Comparison of ENCODE assay signal across 8 cellular contexts in genomic region chrX:71118032-71118984, GRCh38. TPM values are rescaled to one million over a fixed set of nuclear protein-coding genes. Genes with fewer than 3 reads are reported as not detected.
DNase-seq lines count a peak whose midpoint lies in the region; ATAC-seq and TF ChIP-seq lines count a peak whose summit lies in the region.

MED12 (plus strand) TSS chrX:71118596; CDS start chrX:71118755, 159 bp downstream.

- intact Hi-C loops in activated CD4-positive, alpha-beta T cell treated with anti-CD3 and anti-CD28 coated beads for 36 hours (cut with DNase I, micrococcal nuclease): loop anchor here (1.0 to 5.0 kb wide), 7 partner anchors 22 to 828 kb away; partner anchors contain the start of genes SNX12 (in 2 of the 2), KIF4A (in 1 of the 2) and TAF1 (in 1 of the 2)

- peaks cover 23% of the 10 kb centered on the region for H3K4me1 Mint-ChIP-seq in activated CD4-positive, alpha-beta T cell treated with anti-CD3 and anti-CD28 coated beads for 36 hours
- peaks cover 8% of the 10 kb centered on the region for H3K4me1 Mint-ChIP-seq in chondrocyte (ENCODE audit: low read depth)

- TF ChIP-seq CTCF in AG09319 (IDR thresholded peaks at IDR 0.05; ENCODE audit: low read depth, low read length): no peak
- TF ChIP-seq CTCF in chondrocyte (IDR thresholded peaks at IDR 0.05): no peak

- H3K27ac Mint-ChIP-seq in activated CD4-positive, alpha-beta T cell treated with anti-CD3 and anti-CD28 coated beads for 36 hours: peak within 1 kb of the TSS; percentile 87
- H3K27ac Mint-ChIP-seq in chondrocyte (ENCODE audit: unreplicated experiment): peak within 1 kb of the TSS; percentile 77

- CTCF ChIA-PET in activated CD4-positive, alpha-beta T cell treated with anti-CD3 and anti-CD28 coated beads for 36 hours (lab: Charles Lee): interaction anchor here (0.6 to 2.3 kb wide), 10 partner anchors 9 to 45 kb away, joined by 3 to 10 read pairs (median 4); no protein-coding TSS in a partner anchor

- H3K9me3 Mint-ChIP-seq in activated CD4-positive, alpha-beta T cell treated with anti-CD3 and anti-CD28 coated beads for 36 hours (ENCODE audit: low read depth): no peaks in the 10 kb centered on the region
- H3K9me3 Mint-ChIP-seq in chondrocyte (ENCODE audit: low read depth): peaks cover 5% of the 10 kb centered on the region

- no peaks in the 10 kb centered on the region for H3K27me3 Mint-ChIP-seq in activated CD4-positive, alpha-beta T cell treated with anti-CD3 and anti-CD28 coated beads for 36 hours
- no peaks in the 10 kb centered on the region for H3K27me3 Mint-ChIP-seq in chondrocyte (ENCODE audit: low read depth)

- ATAC-seq in GM18909 (IDR thresholded peaks at IDR 0.05; ENCODE audit: poor library complexity, unreplicated experiment) (peak; percentile 89), HG03196 (IDR thresholded peaks at IDR 0.05; ENCODE audit: unreplicated experiment) (peak; percentile 94)
- peak; percentile 98 for ATAC-seq in activated CD4-positive, alpha-beta T cell treated with anti-CD3 and anti-CD28 coated beads for 36 hours

- peaks cover 12% of the 10 kb centered on the region for H3K36me3 Mint-ChIP-seq in activated CD4-positive, alpha-beta T cell treated with anti-CD3 and anti-CD28 coated beads for 36 hours (ENCODE audit: low read depth)
- peaks cover 2% of the 10 kb centered on the region for H3K36me3 Mint-ChIP-seq in chondrocyte (ENCODE audit: low read depth)

- peak within 1 kb of the TSS; percentile 79 for H3K4me3 Mint-ChIP-seq in activated CD4-positive, alpha-beta T cell treated with anti-CD3 and anti-CD28 coated beads for 36 hours
- peak within 1 kb of the TSS; percentile 76 for H3K4me3 Mint-ChIP-seq in chondrocyte (ENCODE audit: unreplicated experiment)

- POLR2A ChIA-PET in activated CD4-positive, alpha-beta T cell treated with anti-CD3 and anti-CD28 coated beads for 36 hours (lab: Charles Lee): interaction anchor here (0.5 to 1.7 kb wide), 9 partner anchors 15 to 1063 kb away, joined by 3 to 6 read pairs (median 4); partner anchors contain the start of genes NONO and SNX12

- DNase-seq in AG09319 (ENCODE audit: extremely low read depth, low read depth) (peak; percentile 44), NCI-H510A (lab: John Stamatoyannopoulos, UW) (peak; percentile 65), chondrocyte (ENCODE audit: low spot score) (no peak), kidney glomerular epithelial cell (lab: John Stamatoyannopoulos, UW) (peak; percentile 16)
- DNase-seq in activated CD4-positive, alpha-beta T cell treated with anti-CD3 and anti-CD28 coated beads for 36 hours: peak; percentile 91
- DNase-seq in stimulated activated CD4-positive, alpha-beta T cell treated with anti-CD3 and anti-CD28 coated beads, Interleukin-15, amount 100 ng/mL, for 48 hours (ENCODE audit: low read depth in 2 of 2): peak; percentile 51 to 74

RNA-seq across cellular contexts. Expression of gene MED12, which starts in this region (rescaled TPM):
- 10 to 100 TPM; 46.2 to 56.4 TPM for total RNA-seq in activated CD4-positive, alpha-beta T cell treated with anti-CD3 and anti-CD28 coated beads for 36 hours
- 32.8 to 39.8 TPM (median 33.4 TPM) in 3 replicates for total RNA-seq in chondrocyte
